In genomic region chr20:63741354-63741675, GRCh38 we compare ENCODE assay signal across 8 cellular contexts. TPM values are rescaled to one million over a fixed set of nuclear protein-coding genes. Genes with fewer than 3 reads are reported as not detected.
A peak's percentile ranks its signal among the peaks of the same experiment; 100 is the strongest.
DNase-seq lines count a peak whose midpoint lies in the region; ATAC-seq and TF ChIP-seq lines count a peak whose summit lies in the region.

No MANE protein-coding gene starts in this region.

- H3K4me1 ChIP-seq in heart left ventricle, result peaks cover 9 to 46% (median 35%) of the 10 kb centered on the region in 12 donors
- peaks cover 26 to 31% of the 10 kb centered on the region in 2 donors for H3K4me1 ChIP-seq in breast epithelium
- H3K4me1 ChIP-seq in mesodermal cell (ENCODE audit: control insufficient read depth, insufficient read depth, low read length, poor library complexity, severe bottlenecking), result peaks cover 18% of the 10 kb centered on the region
- H3K4me1 ChIP-seq in uterus, result peaks cover 0 to 30% of the 10 kb centered on the region in 2 donors

- 19 to 33% (median 26%) methylated on average over 5 to 6 of the region's 6 CpGs for WGBS in heart left ventricle, 4 donors
- WGBS in mesodermal cell (ENCODE audit: insufficient coverage in 2 of 2), 2 experiments, result 59 to 66% methylated on average over 4 to 5 of the region's 6 CpGs

- no peak for TF ChIP-seq CTCF in heart left ventricle (IDR thresholded peaks at IDR 0.05)
- no peak for TF ChIP-seq CTCF in breast epithelium (IDR thresholded peaks at IDR 0.05)
- no peak for TF ChIP-seq CTCF in uterus (IDR thresholded peaks at IDR 0.05)

- ATAC-seq in heart left ventricle (no peak), left cardiac atrium (no peak)

- H3K4me3 ChIP-seq in heart left ventricle, result peak overlapping the region in 11 of 12 donors; percentile 40 to 81 (median 67)
- peak overlapping the region; percentile 60 to 83 (median 61) for H3K4me3 ChIP-seq in breast epithelium
- peak overlapping the region; percentile 64 for H3K4me3 ChIP-seq in mesodermal cell (ENCODE audit: extremely low read depth, insufficient read depth, low read length, poor library complexity, severe bottlenecking)
- H3K4me3 ChIP-seq in uterus, result peak overlapping the region; percentile 55 to 77

- H3K27ac ChIP-seq in heart left ventricle, result peak overlapping the region in 11 of 12 donors; percentile 88 to 99 (median 94)
- peak overlapping the region; percentile 80 to 99 for H3K27ac ChIP-seq in breast epithelium
- peak overlapping the region; percentile 87 for H3K27ac ChIP-seq in mesodermal cell (ENCODE audit: low read depth, low read length, severe bottlenecking)
- H3K27ac ChIP-seq in uterus, result peak overlapping the region; percentile 88 to 92

- no peaks in the 10 kb centered on the region for H3K27me3 ChIP-seq in heart left ventricle
- no peaks in the 10 kb centered on the region for H3K27me3 ChIP-seq in breast epithelium
- H3K27me3 ChIP-seq in uterus, result no peaks in the 10 kb centered on the region

- H3K9me3 ChIP-seq in heart left ventricle (no peaks in the 10 kb centered on the region), breast epithelium (no peaks in the 10 kb centered on the region), mesodermal cell (ENCODE audit: control insufficient read depth, low read length) (no peaks in the 10 kb centered on the region), uterus (no peaks in the 10 kb centered on the region)

- DNase-seq in heart left ventricle (no peak), left cardiac atrium (no peak), breast epithelium (ENCODE audit: low spot score in 2 of 2) (no peak), uterus (no peak), kidney tubule cell (ENCODE audit: low spot score) (no peak), NCI-H82 (lab: John Stamatoyannopoulos, UW) (no peak), cerebellum (ENCODE audit: low spot score) (no peak)

- intact Hi-C loops in heart left ventricle (cut with DNase I), result loop anchor here in 1 of 10 donors (5.0 kb wide), 1 partner anchor 86 kb away; no protein-coding TSS in a partner anchor
- intact Hi-C loops in left cardiac atrium (cut with DNase I), result no loop called here
- intact Hi-C loops in breast epithelium (cut with DNase I; ENCODE audit: low total_unique reads), result no loop called here
- intact Hi-C loops in uterus (cut with DNase I; ENCODE audit: low total_unique reads), result no loop called here

- H3K36me3 ChIP-seq in heart left ventricle (peaks cover 0 to 49% (median 42%) of the 10 kb centered on the region in 9 donors), breast epithelium (no peaks in the 10 kb centered on the region), mesodermal cell (ENCODE audit: control insufficient read depth, insufficient read depth, low read length) (peaks cover 45% of the 10 kb centered on the region), uterus (no peaks in the 10 kb centered on the region)

- TF ChIP-seq POLR2A in heart left ventricle (IDR thresholded peaks at IDR 0.05) (no peak), breast epithelium (IDR thresholded peaks at IDR 0.05) (no peak), uterus (IDR thresholded peaks at IDR 0.05) (no peak)

RNA-seq across cellular contexts. Expression of gene SLC2A4RG, which starts 1.7 kb away (rescaled TPM):
- total RNA-seq in heart left ventricle (10 to 100 TPM; 41.4 to 82.5 (median 70.7) TPM), left cardiac atrium (10 to 100 TPM; 47.9 to 71.0 TPM), breast epithelium (10 to 100 TPM; 22.9 to 58.9 (median 36.9) TPM), uterus (100 to 1,000 TPM in 1 of 4 donors, 10 to 100 TPM in 3; 10.5 to 120 (median 41.0) TPM), cerebellum (6.6 TPM)
- 10 to 100 TPM; 18.3 to 80.3 TPM for polyA plus RNA-seq in heart left ventricle
- 64.5 TPM for polyA plus RNA-seq in mesodermal cell (2013, experiment 1 of 2)
- polyA plus RNA-seq in mesodermal cell (2013, experiment 2 of 2), result 54.6 TPM

RNA-seq across cellular contexts. Expression of gene LIME1, which starts 4.9 kb away (rescaled TPM):
- total RNA-seq in heart left ventricle (1 to 10 TPM in 8 of 9 donors, under 1 TPM in 1; 0.95 to 7.1 (median 3.4) TPM), left cardiac atrium (1 to 10 TPM; 3.6 to 3.7 TPM), breast epithelium (10 to 100 TPM in 2 of 3 donors, 1 to 10 TPM in 1; 7.0 to 16.7 (median 12.0) TPM), uterus (10 to 100 TPM in 1 of 4 donors, 1 to 10 TPM in 3; 2.6 to 10.5 (median 8.4) TPM), cerebellum (9.3 TPM)
- polyA plus RNA-seq in heart left ventricle, result 1 to 10 TPM; 2.2 to 4.4 TPM
- polyA plus RNA-seq in mesodermal cell (2013, experiment 1 of 2), result 9.3 TPM
- polyA plus RNA-seq in mesodermal cell (2013, experiment 2 of 2), result 4.8 TPM

RNA-seq across cellular contexts. Expression of gene ZGPAT, which starts 33.5 kb away (rescaled TPM):
- 10 to 100 TPM; 12.9 to 22.0 (median 18.5) TPM for total RNA-seq in heart left ventricle
- 10 to 100 TPM; 27.9 to 34.4 TPM for polyA plus RNA-seq in heart left ventricle
- total RNA-seq in left cardiac atrium, result 10 to 100 TPM; 16.4 to 18.6 TPM
- 10 to 100 TPM; 17.6 to 26.9 (median 24.9) TPM for total RNA-seq in breast epithelium
- polyA plus RNA-seq in mesodermal cell (2013, experiment 1 of 2), result 19.6 TPM
- polyA plus RNA-seq in mesodermal cell (2013, experiment 2 of 2), result 16.6 TPM
- 10 to 100 TPM in 3 of 4 donors, 1 to 10 TPM in 1; 1.5 to 37.9 (median 15.3) TPM for total RNA-seq in uterus
- total RNA-seq in cerebellum, result 14.3 TPM

RNA-seq across cellular contexts. Expression of gene ARFRP1, which starts 33.5 kb away (rescaled TPM):
- total RNA-seq in heart left ventricle (10 to 100 TPM; 27.3 to 47.8 (median 33.8) TPM), left cardiac atrium (10 to 100 TPM; 36.8 to 44.9 TPM), breast epithelium (10 to 100 TPM; 30.7 to 41.0 (median 32.3) TPM), uterus (10 to 100 TPM; 26.1 to 59.8 (median 33.5) TPM), cerebellum (17.3 TPM)
- polyA plus RNA-seq in heart left ventricle, result 10 to 100 TPM; 35.9 to 38.0 TPM
- 15.0 TPM for polyA plus RNA-seq in mesodermal cell (2013, experiment 1 of 2)
- 14.0 TPM for polyA plus RNA-seq in mesodermal cell (2013, experiment 2 of 2)

RNA-seq across cellular contexts. Expression of gene TNFRSF6B, which starts 44.9 kb away (rescaled TPM):
- total RNA-seq in heart left ventricle, result 1 to 10 TPM in 4 of 9 donors, under 1 TPM in 4, not detected in 1; 0.42 to 5.7 (median 0.92) TPM
- polyA plus RNA-seq in heart left ventricle, result 1 to 10 TPM; 2.9 to 6.4 TPM
- total RNA-seq in left cardiac atrium, result 10 to 100 TPM in 1 of 2 donors, 1 to 10 TPM in 1; 1.4 to 10.1 TPM
- total RNA-seq in breast epithelium, result 10 to 100 TPM in 1 of 3 donors, 1 to 10 TPM in 2; 2.8 to 40.0 (median 7.4) TPM
- polyA plus RNA-seq in mesodermal cell (2013, experiment 1 of 2), result 1.4 TPM
- 1.6 TPM for polyA plus RNA-seq in mesodermal cell (2013, experiment 2 of 2)
- 1 to 10 TPM in 1 of 4 donors, under 1 TPM in 1, not detected in 2; 0.83 to 4.1 TPM for total RNA-seq in uterus
- total RNA-seq in cerebellum, result 0.82 TPM
